23 cellular contexts compared by ENCODE assay signal in genomic region chr6:135022050-135022697, GRCh38. TPM values are rescaled to one million over a fixed set of nuclear protein-coding genes. Genes with fewer than 3 reads are reported as not detected.
DNase-seq lines count a peak whose midpoint lies in the region; ATAC-seq and TF ChIP-seq lines count a peak whose summit lies in the region.
"Had no signal": no experiment of that assay in that cellular context is flagged by ENCODE, and none has a peak within 500 bp of the region (broad histone marks: within the 10 kb centered on the region; RNA-seq: fewer than 3 reads in every experiment).

No MANE protein-coding gene starts in this region.

- H3K4me1 Mint-ChIP-seq in activated CD4-positive, alpha-beta memory T cell treated with anti-CD3 and anti-CD28 coated beads, Interleukin-2, amount 10 ng/mL, durations not matched to agents 7 days and 5 days: peaks cover 40% of the 10 kb centered on the region
- H3K4me1 Mint-ChIP-seq in activated CD4-positive, alpha-beta memory T cell treated with anti-CD3 and anti-CD28 coated beads for 36 hours (ENCODE audit: low read depth): peaks cover 45% of the 10 kb centered on the region
- peaks cover 48% of the 10 kb centered on the region for H3K4me1 Mint-ChIP-seq in activated CD8-positive, alpha-beta T cell treated with anti-CD3 and anti-CD28 coated beads, Interleukin-2, amount 10 ng/mL, durations not matched to agents 7 days and 5 days (ENCODE audit: low read depth)
- peaks cover 25 to 66% (median 57%) of the 10 kb centered on the region in 4 donors for H3K4me1 Mint-ChIP-seq in naive thymus-derived CD8-positive, alpha-beta T cell

- 87 to 91% (median 90%) methylated on average over 2 of the region's 2 CpGs for WGBS in heart left ventricle, 4 donors

- no peak for DNase-seq in activated CD4-positive, alpha-beta memory T cell treated with anti-CD3 and anti-CD28 coated beads, Interleukin-2, amount 10 ng/mL, durations not matched to agents 7 days and 5 days
- DNase-seq in activated CD4-positive, alpha-beta memory T cell treated with anti-CD3 and anti-CD28 coated beads for 36 hours: no peak
- no peak for DNase-seq in activated CD8-positive, alpha-beta T cell treated with anti-CD3 and anti-CD28 coated beads, Interleukin-2, amount 10 ng/mL, durations not matched to agents 7 days and 5 days
- peak in 1 of 10 donors; percentile 20 for DNase-seq in naive thymus-derived CD8-positive, alpha-beta T cell
- DNase-seq in heart left ventricle (no peak), kidney tubule cell (ENCODE audit: low spot score) (no peak)
- DNase-seq: activated CD4-positive, alpha-beta T cell treated with anti-CD3 and anti-CD28 coated beads for 4 hours; amygdala; C1 segment of cervical spinal cord; central memory CD4-positive, alpha-beta T cell; DMS79; mesendoderm; NCI-H1092; NCI-H748 treated with DMSO at 0.1 percent for 48 hours; Peyer's patch; stimulated activated CD4-positive, alpha-beta T cell treated with anti-CD3 and anti-CD28 coated beads, Interleukin-12 subunit alpha, Interleukin-12 subunit beta, amount 100 ng/mL, for 4 hours; trophoblast cell had no signal

- H3K27ac ChIP-seq in heart left ventricle: peak overlapping the region in 1 of 12 donors; percentile 13
- H3K27ac ChIP-seq: hepatocyte had no signal

- no peaks in the 10 kb centered on the region for H3K9me3 Mint-ChIP-seq in activated CD4-positive, alpha-beta memory T cell treated with anti-CD3 and anti-CD28 coated beads, Interleukin-2, amount 10 ng/mL, durations not matched to agents 7 days and 5 days
- H3K9me3 Mint-ChIP-seq in activated CD4-positive, alpha-beta memory T cell treated with anti-CD3 and anti-CD28 coated beads for 36 hours: no peaks in the 10 kb centered on the region
- no peaks in the 10 kb centered on the region for H3K9me3 Mint-ChIP-seq in activated CD8-positive, alpha-beta T cell treated with anti-CD3 and anti-CD28 coated beads, Interleukin-2, amount 10 ng/mL, durations not matched to agents 7 days and 5 days (ENCODE audit: insufficient read depth)
- H3K9me3 Mint-ChIP-seq in naive thymus-derived CD8-positive, alpha-beta T cell: peaks cover 0 to 1% (median 0%) of the 10 kb centered on the region in 9 donors
- H3K9me3 Mint-ChIP-seq: activated T-helper 17 cell treated with anti-CD3 and anti-CD28 coated beads, Interleukin-2, amount 50 U/mL, for 72 hours; neural crest cell had no signal

- H3K4me3 ChIP-seq in heart left ventricle: no peak overlapping the region
- H3K4me3 ChIP-seq: hepatocyte, Peyer's patch had no signal

- no peak overlapping the region for H3K4me3 Mint-ChIP-seq in activated CD4-positive, alpha-beta memory T cell treated with anti-CD3 and anti-CD28 coated beads, Interleukin-2, amount 10 ng/mL, durations not matched to agents 7 days and 5 days
- no peak overlapping the region for H3K4me3 Mint-ChIP-seq in activated CD4-positive, alpha-beta memory T cell treated with anti-CD3 and anti-CD28 coated beads for 36 hours
- H3K4me3 Mint-ChIP-seq in activated CD8-positive, alpha-beta T cell treated with anti-CD3 and anti-CD28 coated beads, Interleukin-2, amount 10 ng/mL, durations not matched to agents 7 days and 5 days: peak overlapping the region; percentile 0
- H3K4me3 Mint-ChIP-seq in naive thymus-derived CD8-positive, alpha-beta T cell: peak overlapping the region; percentile 21 to 67 (median 58)
- H3K4me3 Mint-ChIP-seq: activated T-helper 17 cell treated with anti-CD3 and anti-CD28 coated beads, Interleukin-2, amount 50 U/mL, for 72 hours; neural crest cell had no signal

- peak; percentile 39 for ATAC-seq in HG02885 (IDR thresholded peaks at IDR 0.05; ENCODE audit: poor library complexity, unreplicated experiment)
- ATAC-seq in activated CD8-positive, alpha-beta T cell treated with anti-CD3 and anti-CD28 coated beads, Interleukin-2, amount 10 ng/mL, durations not matched to agents 7 days and 5 days: peak; percentile 58
- ATAC-seq in naive thymus-derived CD8-positive, alpha-beta T cell: peak; percentile 40 to 53
- no peak for ATAC-seq in HG02642 (IDR thresholded peaks at IDR 0.05; ENCODE audit: poor library complexity, unreplicated experiment)
- ATAC-seq in heart left ventricle: no peak
- ATAC-seq: activated T-helper 17 cell treated with anti-CD3 and anti-CD28 coated beads, Interleukin-2, amount 50 U/mL, for 72 hours; SK-N-SH treated with all-trans-retinoic acid at 6 μM for 48 hours had no signal

- H3K9me3 ChIP-seq in heart left ventricle: no peaks in the 10 kb centered on the region
- H3K9me3 ChIP-seq: Peyer's patch had no signal

- no peak for TF ChIP-seq CTCF in heart left ventricle (IDR thresholded peaks at IDR 0.05)

- H3K4me1 ChIP-seq in heart left ventricle: no peaks in the 10 kb centered on the region
- H3K4me1 ChIP-seq: Peyer's patch had no signal

- H3K27me3 Mint-ChIP-seq in activated CD4-positive, alpha-beta memory T cell treated with anti-CD3 and anti-CD28 coated beads, Interleukin-2, amount 10 ng/mL, durations not matched to agents 7 days and 5 days: no peaks in the 10 kb centered on the region
- H3K27me3 Mint-ChIP-seq in activated CD4-positive, alpha-beta memory T cell treated with anti-CD3 and anti-CD28 coated beads for 36 hours: no peaks in the 10 kb centered on the region
- no peaks in the 10 kb centered on the region for H3K27me3 Mint-ChIP-seq in activated CD8-positive, alpha-beta T cell treated with anti-CD3 and anti-CD28 coated beads, Interleukin-2, amount 10 ng/mL, durations not matched to agents 7 days and 5 days (ENCODE audit: low read depth)
- no peaks in the 10 kb centered on the region for H3K27me3 Mint-ChIP-seq in naive thymus-derived CD8-positive, alpha-beta T cell
- H3K27me3 Mint-ChIP-seq: activated T-helper 17 cell treated with anti-CD3 and anti-CD28 coated beads, Interleukin-2, amount 50 U/mL, for 72 hours had no signal

- H3K27me3 ChIP-seq in heart left ventricle: no peaks in the 10 kb centered on the region
- H3K27me3 ChIP-seq: hepatocyte, Peyer's patch had no signal

- H3K36me3 ChIP-seq in heart left ventricle: no peaks in the 10 kb centered on the region
- H3K36me3 ChIP-seq: Peyer's patch had no signal

- TF ChIP-seq POLR2A in heart left ventricle (IDR thresholded peaks at IDR 0.05): no peak

- H3K27ac Mint-ChIP-seq in activated CD4-positive, alpha-beta memory T cell treated with anti-CD3 and anti-CD28 coated beads, Interleukin-2, amount 10 ng/mL, durations not matched to agents 7 days and 5 days: peak overlapping the region; percentile 3
- H3K27ac Mint-ChIP-seq in activated CD4-positive, alpha-beta memory T cell treated with anti-CD3 and anti-CD28 coated beads for 36 hours: no peak overlapping the region
- H3K27ac Mint-ChIP-seq in activated CD8-positive, alpha-beta T cell treated with anti-CD3 and anti-CD28 coated beads, Interleukin-2, amount 10 ng/mL, durations not matched to agents 7 days and 5 days: peak overlapping the region; percentile 10
- peak overlapping the region; percentile 60 to 92 (median 80) for H3K27ac Mint-ChIP-seq in naive thymus-derived CD8-positive, alpha-beta T cell
- H3K27ac Mint-ChIP-seq: activated T-helper 17 cell treated with anti-CD3 and anti-CD28 coated beads, Interleukin-2, amount 50 U/mL, for 72 hours had no signal

- CTCF ChIA-PET in activated CD4-positive, alpha-beta memory T cell treated with anti-CD3 and anti-CD28 coated beads, Interleukin-2, amount 10 ng/mL, durations not matched to agents 7 days and 5 days (lab: Charles Lee): interaction anchor here (0.7 to 1.2 kb wide), 9 partner anchors 10 to 1318 kb away, joined by 3 to 5 read pairs (median 3); partner anchors contain the start of gene HBS1L
- CTCF ChIA-PET in activated CD4-positive, alpha-beta memory T cell treated with anti-CD3 and anti-CD28 coated beads for 36 hours (lab: Charles Lee): interaction anchor here (0.8 kb wide), 2 partner anchors 152 to 181 kb away, joined by 3 to 4 read pairs; no protein-coding TSS in a partner anchor
- CTCF ChIA-PET in activated CD8-positive, alpha-beta T cell treated with anti-CD3 and anti-CD28 coated beads, Interleukin-2, amount 10 ng/mL, durations not matched to agents 7 days and 5 days (lab: Charles Lee): interaction anchor here (1.1 to 2.4 kb wide), 6 partner anchors 14 to 162 kb away, joined by 3 to 8 read pairs (median 4); no protein-coding TSS in a partner anchor

- H3K36me3 Mint-ChIP-seq in activated CD4-positive, alpha-beta memory T cell treated with anti-CD3 and anti-CD28 coated beads, Interleukin-2, amount 10 ng/mL, durations not matched to agents 7 days and 5 days (ENCODE audit: low read depth): peaks cover 31% of the 10 kb centered on the region
- H3K36me3 Mint-ChIP-seq in activated CD4-positive, alpha-beta memory T cell treated with anti-CD3 and anti-CD28 coated beads for 36 hours: peaks cover 9% of the 10 kb centered on the region
- H3K36me3 Mint-ChIP-seq in activated CD8-positive, alpha-beta T cell treated with anti-CD3 and anti-CD28 coated beads, Interleukin-2, amount 10 ng/mL, durations not matched to agents 7 days and 5 days (ENCODE audit: low read depth): peaks cover 24% of the 10 kb centered on the region
- peaks cover 0 to 11% (median 3%) of the 10 kb centered on the region in 3 donors for H3K36me3 Mint-ChIP-seq in naive thymus-derived CD8-positive, alpha-beta T cell

- intact Hi-C loops in activated CD4-positive, alpha-beta memory T cell treated with anti-CD3 and anti-CD28 coated beads for 36 hours (cut with micrococcal nuclease): no loop called here
- intact Hi-C loops in heart left ventricle (cut with DNase I): no loop called here

- POLR2A ChIA-PET in activated CD4-positive, alpha-beta memory T cell treated with anti-CD3 and anti-CD28 coated beads, Interleukin-2, amount 10 ng/mL, durations not matched to agents 7 days and 5 days (lab: Charles Lee): interaction anchor here (0.7 to 2.3 kb wide), 4 partner anchors 14 to 159 kb away, joined by 3 to 13 read pairs (median 4); partner anchors contain the start of genes HBS1L and MYB
- POLR2A ChIA-PET in activated CD4-positive, alpha-beta memory T cell treated with anti-CD3 and anti-CD28 coated beads for 36 hours (lab: Charles Lee): no interaction called here
- POLR2A ChIA-PET in activated CD8-positive, alpha-beta T cell treated with anti-CD3 and anti-CD28 coated beads, Interleukin-2, amount 10 ng/mL, durations not matched to agents 7 days and 5 days (lab: Charles Lee): interaction anchor here (1.1 to 1.2 kb wide), 3 partner anchors 33 to 158 kb away, joined by 3 to 6 read pairs (median 4); partner anchors contain the start of genes HBS1L and MYB
- POLR2A ChIA-PET in naive thymus-derived CD8-positive, alpha-beta T cell (lab: Charles Lee): interaction anchor here (0.7 to 1.6 kb wide), 4 partner anchors 13 to 1267 kb away, joined by 3 to 8 read pairs (median 6); partner anchors contain the start of genes BCLAF1, HBS1L and MYB

RNA-seq across cellular contexts. Expression of gene HBS1L, which starts 32.4 kb away (rescaled TPM):
- total RNA-seq in activated CD4-positive, alpha-beta memory T cell treated with anti-CD3 and anti-CD28 coated beads, Interleukin-2, amount 10 ng/mL, durations not matched to agents 7 days and 5 days: 10 to 100 TPM; 90.3 to 91.6 TPM
- 100 to 1,000 TPM; 117 to 123 TPM for total RNA-seq in activated CD4-positive, alpha-beta memory T cell treated with anti-CD3 and anti-CD28 coated beads for 36 hours
- total RNA-seq in activated CD8-positive, alpha-beta T cell treated with anti-CD3 and anti-CD28 coated beads, Interleukin-2, amount 10 ng/mL, durations not matched to agents 7 days and 5 days: 10 to 100 TPM; 72.8 to 77.5 TPM
- 10 to 100 TPM; 87.0 to 96.9 TPM for total RNA-seq in naive thymus-derived CD8-positive, alpha-beta T cell
- 10 to 100 TPM; 71.1 to 78.2 (median 71.9) TPM for polyA plus RNA-seq in naive thymus-derived CD8-positive, alpha-beta T cell
- total RNA-seq in heart left ventricle: 100 to 1,000 TPM in 1 of 9 donors, 10 to 100 TPM in 8; 40.0 to 101 (median 83.5) TPM
- polyA plus RNA-seq in heart left ventricle: 10 to 100 TPM; 23.6 to 71.3 TPM

Comparison
In these comparisons a context has a peak if more than half of its experiments do, and no peak if none do; other contexts are left out.
1. H3K4me3 Mint-ChIP-seq: peak in activated CD8-positive, alpha-beta T cell treated with anti-CD3 and anti-CD28 coated beads, Interleukin-2, amount 10 ng/mL, durations not matched to agents 7 days and 5 days (single experiment) and naive thymus-derived CD8-positive, alpha-beta T cell (10 of 10); none in activated CD4-positive, alpha-beta memory T cell treated with anti-CD3 and anti-CD28 coated beads, Interleukin-2, amount 10 ng/mL, durations not matched to agents 7 days and 5 days (single experiment) and activated CD4-positive, alpha-beta memory T cell treated with anti-CD3 and anti-CD28 coated beads for 36 hours (single experiment).
2. ATAC-seq: peak in HG02885 (single experiment), activated CD8-positive, alpha-beta T cell treated with anti-CD3 and anti-CD28 coated beads, Interleukin-2, amount 10 ng/mL, durations not matched to agents 7 days and 5 days (single experiment) and naive thymus-derived CD8-positive, alpha-beta T cell (2 of 2); none in HG02642 (single experiment) and heart left ventricle (0 of 4).